ENCODE assay signal across 8 cellular contexts in genomic region chr2:167294031-167294774, GRCh38. TPM values are rescaled to one million over a fixed set of nuclear protein-coding genes. Genes with fewer than 3 reads are reported as not detected.
DNase-seq lines count a peak whose midpoint lies in the region; ATAC-seq, FAIRE-seq and TF ChIP-seq lines count a peak whose summit lies in the region.

No MANE protein-coding gene starts in this region.

- DNase-seq in HepG2 (ENCODE audit: low spot score) (no peak), right lobe of liver (no peak), globus pallidus (ENCODE audit: low spot score) (peak; percentile 24), trophoblast cell (no peak), NCI-H1930 (lab: John Stamatoyannopoulos, UW) (no peak)
- DNase-seq in activated T-cell treated with anti-CD3 and anti-CD28 coated beads, Interleukin-2, amount 50 U/mL, for 48 hours, result peak; percentile 21 to 28

- H2AK5ac ChIP-seq in trophoblast cell (ENCODE audit: low read length), result no peak overlapping the region

- TF ChIP-seq CTCF in HepG2 (CRISPR knock-in tag; IDR thresholded peaks at IDR 0.05), result no peak
- no peak for TF ChIP-seq CTCF in right lobe of liver (IDR thresholded peaks at IDR 0.05)

- intact Hi-C loops in HepG2 (cut with micrococcal nuclease; ENCODE audit: unreplicated experiment) (no loop called here), right lobe of liver (cut with DNase I) (no loop called here)

- H2BK5ac ChIP-seq in trophoblast cell (ENCODE audit: low read depth, low read length, poor library complexity), result no peak overlapping the region

- no peak overlapping the region for H2BK120ac ChIP-seq in trophoblast cell (ENCODE audit: insufficient read depth, low read length, poor library complexity)

- H3K9me3 ChIP-seq in HepG2 (ENCODE audit: low read length), result no peaks in the 10 kb centered on the region
- no peaks in the 10 kb centered on the region for H3K9me3 ChIP-seq in right lobe of liver
- no peaks in the 10 kb centered on the region for H3K9me3 ChIP-seq in trophoblast cell (ENCODE audit: insufficient read depth, low read depth, low read length)

- H3K4me3 ChIP-seq in HepG2 (replicated peaks in 1 of 3; ENCODE audit: insufficient read depth in 1 of 3, low read depth in 2 of 3, low read length in 3 of 3), result no peak overlapping the region
- H3K4me3 ChIP-seq in right lobe of liver, result no peak overlapping the region
- H3K4me3 ChIP-seq in trophoblast cell (ENCODE audit: low read depth, low read length), result peak overlapping the region; percentile 32

- H2AFZ ChIP-seq in HepG2 (ENCODE audit: low read length), result no peak overlapping the region
- peak overlapping the region; percentile 39 for H2AFZ ChIP-seq in trophoblast cell (ENCODE audit: insufficient read depth, low read length, poor library complexity)

- H3K27me3 ChIP-seq in HepG2 (ENCODE audit: control insufficient read depth in 1 of 2, insufficient read depth in 2 of 2, low read length in 2 of 2) (peaks cover 3 to 25% of the 10 kb centered on the region in 2 experiments; a peak in 4 of 5 replicates), right lobe of liver (peaks cover 0 to 3% of the 10 kb centered on the region in 2 donors), trophoblast cell (ENCODE audit: insufficient read depth, low read length) (peaks cover 9% of the 10 kb centered on the region)

- WGBS in HepG2 (ENCODE audit: low lambda C conversion rate), result 59% methylated on average over 28 of the region's 35 CpGs
- WGBS in right lobe of liver (ENCODE audit: insufficient coverage, low coverage, low lambda C conversion rate, missing lambda C conversion rate), result 3% methylated on average over 14 of the region's 35 CpGs
- WGBS in trophoblast cell (ENCODE audit: extremely low coverage, insufficient coverage, insufficient read length), result no CpG with 5 or more reads among the region's 35 CpGs

- no peak overlapping the region for H3K14ac ChIP-seq in trophoblast cell (ENCODE audit: low read length)

- H3K4me1 ChIP-seq in HepG2 (ENCODE audit: insufficient read depth, low read length) (peaks cover 13% of the 10 kb centered on the region), right lobe of liver (peaks cover 0 to 14% (median 0%) of the 10 kb centered on the region in 4 donors), trophoblast cell (ENCODE audit: control insufficient read depth in 1 of 2, insufficient read depth in 2 of 2, low read length in 2 of 2) (peaks cover 10 to 11% of the 10 kb centered on the region in 2 experiments)

- no peak overlapping the region for H4K8ac ChIP-seq in trophoblast cell (ENCODE audit: low read depth, low read length)

- H3K36me3 ChIP-seq in HepG2 (replicated peaks in 1 of 2; ENCODE audit: control insufficient read depth in 1 of 2, insufficient read depth in 2 of 2, low read length in 2 of 2) (no peaks in the 10 kb centered on the region), right lobe of liver (no peaks in the 10 kb centered on the region), trophoblast cell (ENCODE audit: control insufficient read depth in 1 of 2, insufficient read depth in 2 of 2, low read length in 2 of 2) (no peaks in the 10 kb centered on the region)

- no peak for TF ChIP-seq POLR2A in HepG2 (IDR thresholded peaks at IDR 0.05; ENCODE audit: insufficient read depth in 1 of 2, low read depth in 2 of 2, low read length in 2 of 2)
- TF ChIP-seq POLR2A in right lobe of liver (IDR thresholded peaks at IDR 0.05), result no peak

- H3K18ac ChIP-seq in trophoblast cell (ENCODE audit: low read length), result no peak overlapping the region

- POLR2A ChIA-PET in HepG2 (lab: Yijun Ruan, JAX), result no interaction called here

- H3K9ac ChIP-seq in HepG2 (ENCODE audit: insufficient read depth, low read depth, low read length), result no peak overlapping the region
- H3K9ac ChIP-seq in trophoblast cell (ENCODE audit: low read length), result no peak overlapping the region

- no TSS peak for BruUV-seq in HepG2 (replicated peaks; lab: Mats Ljungman, UMichigan)

- H4K12ac ChIP-seq in trophoblast cell (ENCODE audit: low read depth, low read length), result no peak overlapping the region

- H4K91ac ChIP-seq in trophoblast cell (ENCODE audit: low read depth, low read length), result no peak overlapping the region

- peaks cover 3% of the 10 kb centered on the region for H3K79me1 ChIP-seq in trophoblast cell (ENCODE audit: low read length)

- no peak for TF ChIP-seq EP300 in HepG2 (IDR thresholded peaks at IDR 0.05; ENCODE audit: low read depth in 2 of 2, low read length in 2 of 2)
- TF ChIP-seq EP300 in HepG2 (CRISPR knock-in tag; IDR thresholded peaks at IDR 0.05; ENCODE audit: borderline replicate concordance), result no peak

- CTCF ChIA-PET in HepG2 (lab: Yijun Ruan, JAX; ENCODE audit: low intra/inter-chr PET ratio, low total read pairs), result no interaction called here

- in situ Hi-C loops in HepG2 (cut with HindIII; ENCODE audit: extremely low pct_ligation_motif_present, low pct_unique_long_range_greater_than_20kb), result no loop called here

- H4K20me1 ChIP-seq in HepG2 (ENCODE audit: insufficient read depth, low read length), result no peaks in the 10 kb centered on the region

- no peaks in the 10 kb centered on the region for H3K79me2 ChIP-seq in HepG2 (ENCODE audit: insufficient read depth, low read length)
- H3K79me2 ChIP-seq in trophoblast cell (ENCODE audit: control insufficient read depth, insufficient read depth, low read length, poor library complexity), result no peaks in the 10 kb centered on the region

- ATAC-seq in HepG2, result no peak
- ATAC-seq in right lobe of liver, result no peak
- ATAC-seq in GM19463 (IDR thresholded peaks at IDR 0.05; ENCODE audit: unreplicated experiment), result no peak
- ATAC-seq in HG03460 (IDR thresholded peaks at IDR 0.05; ENCODE audit: unreplicated experiment), result no peak

- H3K27ac ChIP-seq in HepG2 (ENCODE audit: extremely low read length, insufficient read depth, low read length), result no peak overlapping the region
- H3K27ac ChIP-seq in right lobe of liver, result no peak overlapping the region
- no peak overlapping the region for H3K27ac ChIP-seq in trophoblast cell (ENCODE audit: low read depth, low read length)

- FAIRE-seq in HepG2 (lab: Jason Lieb, UNC), result no peak

- no peak for TF ChIP-seq RAD21 in HepG2 (CRISPR knock-in tag; IDR thresholded peaks at IDR 0.05)

- H3K4me2 ChIP-seq in HepG2 (ENCODE audit: low read depth, low read length) (peak overlapping the region; percentile 5; the same call in 1 of the 2 replicates), trophoblast cell (ENCODE audit: low read length) (peak overlapping the region; percentile 98)

- no peak overlapping the region for H2BK12ac ChIP-seq in trophoblast cell (ENCODE audit: low read length)

- H3K4ac ChIP-seq in trophoblast cell (ENCODE audit: low read depth, low read length), result no peak overlapping the region

- no peak overlapping the region for H3K23ac ChIP-seq in trophoblast cell (ENCODE audit: low read length)

TF ChIP-seq in HepG2, 621 proteins besides CTCF, POLR2A, EP300 and RAD21 (continues in another document):
- no peak for TF ChIP-seq HDAC2 (CRISPR knock-in tag; IDR thresholded peaks at IDR 0.05)
- 0 out of 2 replicates have a peak, but pooled peaks have one; percentile 26 for TF ChIP-seq ZNF800 (CRISPR knock-in tag; IDR thresholded peaks at IDR 0.05)
- TF ChIP-seq NCOR1 (IDR thresholded peaks at IDR 0.05; ENCODE audit: borderline replicate concordance, low read length), result no peak
- no peak for TF ChIP-seq PLRG1 (conservative IDR thresholded peaks at IDR 0.05)
- no peak for TF ChIP-seq IKZF1 (IDR thresholded peaks at IDR 0.05)

RNA-seq across cellular contexts. Expression of gene B3GALT1, which starts 1.4 kb away (rescaled TPM):
- total RNA-seq in HepG2 (2016; rRNA removed; fragmentation: Illumina TruSeq; extraction: Trizol) (0.02 and 0.07 TPM in 2 replicates), right lobe of liver (under 1 TPM in 2 of 6 experiments, not detected in 4; 0.04 to 0.06 TPM)
- not detected in 2 replicates for total RNA-seq in HepG2 (2016; cell fraction: cytosol; rRNA removed; fragmentation: Illumina TruSeq; extraction: Trizol; ENCODE audit: low read depth)
- total RNA-seq in HepG2 (2016; cell fraction: insoluble cytoplasmic fraction; rRNA removed; fragmentation: Illumina TruSeq; extraction: Trizol), result not detected in 2 replicates
- not detected in 2 replicates for total RNA-seq in HepG2 (2016; cell fraction: membrane; rRNA removed; fragmentation: Illumina TruSeq; extraction: Trizol)
- total RNA-seq in HepG2 (2016; cell fraction: nucleus; rRNA removed; fragmentation: Illumina TruSeq; extraction: Trizol), result not detected in 2 replicates
- 0.03 TPM in 1 of 2 replicates, not detected in the other for polyA plus RNA-seq in HepG2 (2011; rRNA removed)
- 0.01 TPM in 1 of 2 replicates, not detected in the other for polyA plus RNA-seq in HepG2 (2011; cell fraction: cytosol; rRNA removed)
- polyA plus RNA-seq in HepG2 (2011; cell fraction: nucleus; rRNA removed), result not detected in 2 replicates
- polyA plus RNA-seq in HepG2 (2012), result not detected in 2 replicates
- not detected in 2 replicates for polyA plus RNA-seq in HepG2 (2016; cell fraction: cytosol; fragmentation: Illumina TruSeq; extraction: Trizol; ENCODE audit: low read depth)
- polyA plus RNA-seq in HepG2 (2016; cell fraction: insoluble cytoplasmic fraction; fragmentation: Illumina TruSeq; extraction: Trizol; ENCODE audit: low read depth), result not detected in 2 replicates
- polyA plus RNA-seq in HepG2 (2016; cell fraction: membrane; fragmentation: Illumina TruSeq; extraction: Trizol; ENCODE audit: low read depth), result not detected in 2 replicates
- 0.18 TPM in 1 of 2 replicates, not detected in the other for polyA plus RNA-seq in HepG2 (2016; cell fraction: nucleus; fragmentation: Illumina TruSeq; extraction: Trizol; ENCODE audit: insufficient read depth, low read depth)
- not detected in 2 replicates for polyA minus RNA-seq in HepG2 (2011; rRNA and poly(A)+ RNA removed; ENCODE audit: low replicate concordance)
- polyA minus RNA-seq in HepG2 (2011; cell fraction: cytosol; rRNA and poly(A)+ RNA removed), result not detected in 2 replicates
- 0.12 TPM in 1 of 2 replicates, not detected in the other for polyA minus RNA-seq in HepG2 (2011; cell fraction: nucleus; rRNA and poly(A)+ RNA removed)
- polyA plus RNA-seq in trophoblast cell (2013), result 0.42 and 0.47 TPM in 2 replicates

Comparison
In these comparisons a context has a peak if more than half of its experiments do, and no peak if none do; other contexts are left out.
1. DNase-seq: peak in activated T-cell treated with anti-CD3 and anti-CD28 coated beads, Interleukin-2, amount 50 U/mL, for 48 hours (2 of 2) and globus pallidus (single experiment); none in HepG2 (single experiment), right lobe of liver (0 of 3), trophoblast cell (0 of 2) and NCI-H1930 (0 of 2).